Comparison of ENCODE assay signal across 8 cellular contexts in the genomic region with DNA sequence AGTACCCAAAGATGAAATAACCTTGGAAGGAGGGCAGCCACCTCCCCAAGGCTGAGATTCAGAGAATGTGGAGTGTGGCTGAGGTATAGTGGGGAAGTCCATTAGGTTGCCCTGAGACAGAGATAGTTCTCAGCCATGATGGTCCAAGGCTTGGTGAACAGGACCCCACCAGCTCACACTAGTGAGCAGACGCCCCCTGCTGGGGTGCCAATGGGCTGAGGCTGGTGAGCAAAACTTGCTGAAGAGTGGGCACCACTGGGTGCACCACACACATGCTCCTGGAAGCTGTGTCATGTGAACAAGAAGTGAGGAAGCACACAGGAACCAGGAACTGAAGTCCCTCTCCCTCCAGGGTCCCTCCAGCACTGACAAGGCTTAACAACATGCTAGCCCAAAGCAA. TPM values are rescaled to one million over a fixed set of nuclear protein-coding genes. Genes with fewer than 3 reads are reported as not detected.
A peak's percentile ranks its signal among the peaks of the same experiment; 100 is the strongest.
DNase-seq lines count a peak whose midpoint lies in the region; ATAC-seq, FAIRE-seq and TF ChIP-seq lines count a peak whose summit lies in the region.

No MANE protein-coding gene starts in this region.

- peak overlapping the region; percentile 44 for H2AFZ ChIP-seq in keratinocyte (ENCODE audit: control insufficient read depth, low read length)

- TF ChIP-seq POLR2A in tibial nerve (IDR thresholded peaks at IDR 0.05) (no peak), H54 (IDR thresholded peaks at IDR 0.05; ENCODE audit: low read depth, low read length) (no peak)

- H3K79me2 ChIP-seq in keratinocyte (ENCODE audit: control insufficient read depth, insufficient read depth, low read length), result no peaks in the 10 kb centered on the region

- H3K4me3 ChIP-seq in RWPE2 (ENCODE audit: severe bottlenecking), result no peak overlapping the region
- no peak overlapping the region for H3K4me3 ChIP-seq in keratinocyte (ENCODE audit: control insufficient read depth in 2 of 3, extremely low read depth in 1 of 3, insufficient read depth in 2 of 3, low read depth in 1 of 3, low read length in 3 of 3)
- H3K4me3 ChIP-seq in tibial nerve, result no peak overlapping the region

- no peaks in the 10 kb centered on the region for H3K36me3 ChIP-seq in RWPE2 (ENCODE audit: low read depth)
- no peaks in the 10 kb centered on the region for H3K36me3 ChIP-seq in keratinocyte (ENCODE audit: control insufficient read depth in 2 of 2, extremely low read depth in 1 of 2, insufficient read depth in 2 of 2, low read length in 2 of 2)
- no peaks in the 10 kb centered on the region for H3K36me3 ChIP-seq in tibial nerve

- no peaks in the 10 kb centered on the region for H3K9me1 ChIP-seq in keratinocyte (ENCODE audit: control insufficient read depth, extremely low read depth, insufficient read depth, low read length)

- H3K4me1 ChIP-seq in RWPE2 (ENCODE audit: insufficient read depth, poor library complexity, severe bottlenecking) (no peaks in the 10 kb centered on the region), keratinocyte (ENCODE audit: control insufficient read depth, extremely low read depth, insufficient read depth, low read length) (no peaks in the 10 kb centered on the region), tibial nerve (no peaks in the 10 kb centered on the region)

- H3K4me2 ChIP-seq in keratinocyte (ENCODE audit: control insufficient read depth, extremely low read depth, insufficient read depth, low read depth, low read length), result no peak overlapping the region

- no peak for TF ChIP-seq EP300 in tibial nerve (IDR thresholded peaks at IDR 0.05)

- no peaks in the 10 kb centered on the region for H3K27me3 ChIP-seq in RWPE2 (ENCODE audit: insufficient read depth, poor library complexity, severe bottlenecking)
- H3K27me3 ChIP-seq in keratinocyte (ENCODE audit: control insufficient read depth, extremely low read depth, insufficient read depth, low read length), result no peaks in the 10 kb centered on the region
- H3K27me3 ChIP-seq in tibial nerve, result no peaks in the 10 kb centered on the region

- peak; percentile 71 for ATAC-seq in HG02642 (IDR thresholded peaks at IDR 0.05; ENCODE audit: poor library complexity, unreplicated experiment)
- ATAC-seq in RWPE2 (ENCODE audit: low read depth), result peak; percentile 59; the same call in 2 of the 3 replicates
- ATAC-seq in HG02970 (IDR thresholded peaks at IDR 0.05; ENCODE audit: low FRiP score, unreplicated experiment), result no peak

- H3K36me3 Mint-ChIP-seq in activated naive CD8-positive, alpha-beta T cell treated with anti-CD3 and anti-CD28 coated beads for 36 hours, result no peaks in the 10 kb centered on the region

- no peaks in the 10 kb centered on the region for H3K27me3 Mint-ChIP-seq in activated naive CD8-positive, alpha-beta T cell treated with anti-CD3 and anti-CD28 coated beads for 36 hours

- H3K9me3 ChIP-seq in RWPE2 (ENCODE audit: severe bottlenecking) (no peaks in the 10 kb centered on the region), keratinocyte (ENCODE audit: control insufficient read depth, low read depth, low read length) (no peaks in the 10 kb centered on the region), tibial nerve (no peaks in the 10 kb centered on the region)

- no peak for FAIRE-seq in keratinocyte (lab: Jason Lieb, UNC)
- no peak for FAIRE-seq in H54 (lab: Jason Lieb, UNC)

- no peak overlapping the region for H3K27ac ChIP-seq in RWPE2 (ENCODE audit: poor library complexity, severe bottlenecking)
- no peak overlapping the region for H3K27ac ChIP-seq in keratinocyte (ENCODE audit: control insufficient read depth, insufficient read depth, low read length)
- H3K27ac ChIP-seq in tibial nerve, result no peak overlapping the region

- H3K9me3 Mint-ChIP-seq in activated naive CD8-positive, alpha-beta T cell treated with anti-CD3 and anti-CD28 coated beads for 36 hours, result no peaks in the 10 kb centered on the region

- 20 to 22% methylated on average over 1 of the region's 1 CpG for WGBS in tibial nerve, 2 donors

- no peak overlapping the region for H3K9ac ChIP-seq in keratinocyte (ENCODE audit: control insufficient read depth, extremely low read depth, insufficient read depth, low read length)

- H3K4me3 Mint-ChIP-seq in activated naive CD8-positive, alpha-beta T cell treated with anti-CD3 and anti-CD28 coated beads for 36 hours, result no peak overlapping the region

- H4K20me1 ChIP-seq in keratinocyte (ENCODE audit: control insufficient read depth, extremely low read depth, insufficient read depth, low read length), result no peaks in the 10 kb centered on the region

- TF ChIP-seq CTCF in RWPE2 (IDR thresholded peaks at IDR 0.05; ENCODE audit: poor library complexity, severe bottlenecking), result peak; percentile 52
- TF ChIP-seq CTCF in keratinocyte (optimal IDR thresholded peaks at IDR 0.05 in 1 of 3, IDR thresholded peaks at IDR 0.05 in 1 of 3, conservative IDR thresholded peaks at IDR 0.05 in 1 of 3; ENCODE audit: extremely low read depth in 1 of 3, insufficient read depth in 2 of 3, low read length in 3 of 3), result peak; percentile 67 to 76 (median 67)
- peak in 4 of 5 experiments; percentile 12 to 21 (median 14) for TF ChIP-seq CTCF in tibial nerve (IDR thresholded peaks at IDR 0.05)

- dilution Hi-C loops in keratinocyte (cut with MboI; ENCODE audit: extremely low pct_ligation_motif_present, low sequenced_read_pairs), result no loop called here

- peak overlapping the region; percentile 30 for H3K27ac Mint-ChIP-seq in activated naive CD8-positive, alpha-beta T cell treated with anti-CD3 and anti-CD28 coated beads for 36 hours

- no peaks in the 10 kb centered on the region for H3K4me1 Mint-ChIP-seq in activated naive CD8-positive, alpha-beta T cell treated with anti-CD3 and anti-CD28 coated beads for 36 hours

- DNase-seq in ELF-1 (ENCODE audit: low read depth, low spot score) (peak; percentile 47), RWPE2 (ENCODE audit: low spot score) (no peak), keratinocyte (ENCODE audit: low read depth, low spot score) (peak; percentile 15), tibial nerve (ENCODE audit: low spot score in 2 of 2) (no peak), H54 (ENCODE audit: insufficient read length, low spot score) (no peak)
- DNase-seq in activated naive CD8-positive, alpha-beta T cell treated with anti-CD3 and anti-CD28 coated beads for 36 hours, result peak; percentile 52

RNA-seq across cellular contexts. Expression of a gene that starts 8.9 kb away (rescaled TPM):
- under 1 TPM; 0.78 to 0.82 TPM for total RNA-seq in activated naive CD8-positive, alpha-beta T cell treated with anti-CD3 and anti-CD28 coated beads for 36 hours
- 0.19 to 0.24 TPM (median 0.20 TPM) in 3 replicates for polyA plus RNA-seq in keratinocyte
- 0.57 TPM for polyA plus RNA-seq in keratinocyte (2011; ENCODE audit: low read depth)
- 0.27 and 0.30 TPM in 2 replicates for polyA plus RNA-seq in keratinocyte (2011; cell fraction: cytosol; rRNA removed)
- polyA plus RNA-seq in keratinocyte (2011; cell fraction: nucleus; rRNA removed), result 0.23 and 0.29 TPM in 2 replicates
- polyA plus RNA-seq in keratinocyte (2012; ENCODE audit: low replicate concordance), result 0.20 and 0.23 TPM in 2 replicates
- 0.33 to 0.45 TPM in 2 of 3 replicates, not detected in the other for polyA minus RNA-seq in keratinocyte
- not detected for polyA minus RNA-seq in keratinocyte (2011; cell fraction: cytosol; rRNA and poly(A)+ RNA removed)
- polyA minus RNA-seq in keratinocyte (2011; cell fraction: nucleus; rRNA and poly(A)+ RNA removed), result 0.62 and 0.95 TPM in 2 replicates
- 1 to 10 TPM in 3 of 4 donors, under 1 TPM in 1; 0.20 to 3.5 (median 1.8) TPM for total RNA-seq in tibial nerve

RNA-seq across cellular contexts. Expression of a gene that starts 9.3 kb away (rescaled TPM):
- 10 to 100 TPM; 51.1 to 54.1 TPM for total RNA-seq in activated naive CD8-positive, alpha-beta T cell treated with anti-CD3 and anti-CD28 coated beads for 36 hours
- 27.4 to 47.1 TPM (median 31.6 TPM) in 3 replicates for polyA plus RNA-seq in keratinocyte
- polyA plus RNA-seq in keratinocyte (2011; ENCODE audit: low read depth), result 11.6 TPM
- 30.4 and 64.4 TPM in 2 replicates for polyA plus RNA-seq in keratinocyte (2011; cell fraction: cytosol; rRNA removed)
- polyA plus RNA-seq in keratinocyte (2011; cell fraction: nucleus; rRNA removed), result 14.2 and 16.0 TPM in 2 replicates
- 28.3 and 34.8 TPM in 2 replicates for polyA plus RNA-seq in keratinocyte (2012; ENCODE audit: low replicate concordance)
- 2.9 to 39.4 TPM (median 25.8 TPM) in 3 replicates for polyA minus RNA-seq in keratinocyte
- 45.5 TPM for polyA minus RNA-seq in keratinocyte (2011; cell fraction: cytosol; rRNA and poly(A)+ RNA removed)
- 7.1 and 15.8 TPM in 2 replicates for polyA minus RNA-seq in keratinocyte (2011; cell fraction: nucleus; rRNA and poly(A)+ RNA removed)
- total RNA-seq in tibial nerve, result 10 to 100 TPM; 42.6 to 61.0 (median 48.5) TPM

Comparison
In these comparisons a context has a peak if more than half of its experiments do, and no peak if none do; other contexts are left out.
1. DNase-seq: peak in ELF-1 (single experiment), activated naive CD8-positive, alpha-beta T cell treated with anti-CD3 and anti-CD28 coated beads for 36 hours (single experiment) and keratinocyte (single experiment); none in RWPE2 (single experiment), tibial nerve (0 of 2) and H54 (single experiment).
2. CTCF ChIP-seq: peak in every context shown above with its lines; median percentile 67 in keratinocyte; 52 in RWPE2; 14 in tibial nerve.